In genomic region chr17:76714822-76715461, GRCh38 we compare ENCODE assay signal across 8 cellular contexts. TPM values are rescaled to one million over a fixed set of nuclear protein-coding genes. Genes with fewer than 3 reads are reported as not detected.
DNase-seq lines count a peak whose midpoint lies in the region; ATAC-seq and TF ChIP-seq lines count a peak whose summit lies in the region.

No MANE protein-coding gene starts in this region.

- H3K4me3 ChIP-seq in BLaER1 treated with 17β-estradiol and CSF1 and Interleukin-3, amounts not matched to agents 10 nM and 100 nM = peak overlapping the region in 1 of 10 experiments; percentile 26; a peak in 1 of 20 replicates
- no peak overlapping the region for H3K4me3 ChIP-seq in body of pancreas
- no peak overlapping the region for H3K4me3 ChIP-seq in kidney epithelial cell (ENCODE audit: low read depth, low read length)

- peak overlapping the region in 10 of 11 experiments; percentile 39 to 83 (median 76); a peak in 19 of 22 replicates for H3K27ac ChIP-seq in BLaER1 treated with 17β-estradiol and CSF1 and Interleukin-3, amounts not matched to agents 10 nM and 100 nM
- H3K27ac ChIP-seq in body of pancreas = peak overlapping the region in 2 of 4 donors; percentile 7 to 60

- H3K36me3 ChIP-seq in BLaER1 treated with 17β-estradiol and CSF1 and Interleukin-3, amounts not matched to agents 10 nM and 100 nM = peaks cover 53 to 70% (median 66%) of the 10 kb centered on the region in 11 experiments
- H3K36me3 ChIP-seq in body of pancreas (replicated peaks in 1 of 2; ENCODE audit: insufficient read depth in 1 of 2, low read depth in 2 of 2) = peaks cover 11 to 35% of the 10 kb centered on the region in 2 donors
- H3K36me3 ChIP-seq in kidney epithelial cell (ENCODE audit: control insufficient read depth, insufficient read depth, low read length) = peaks cover 1% of the 10 kb centered on the region

- H4K20me1 ChIP-seq in BLaER1 treated with 17β-estradiol and CSF1 and Interleukin-3, amounts not matched to agents 10 nM and 100 nM = peaks cover 0 to 89% (median 36%) of the 10 kb centered on the region in 11 experiments; a peak in 19 of 22 replicates

- ATAC-seq in body of pancreas (no peak), esophagus mucosa (no peak)

- H3K4me2 ChIP-seq in BLaER1 treated with 17β-estradiol and CSF1 and Interleukin-3, amounts not matched to agents 10 nM and 100 nM = peak overlapping the region; percentile 71 to 89 (median 77)

- WGBS in body of pancreas, 2 donors = 24 to 28% methylated on average over 4 of the region's 4 CpGs

- H3K27me3 ChIP-seq in BLaER1 treated with 17β-estradiol and CSF1 and Interleukin-3, amounts not matched to agents 10 nM and 100 nM = no peaks in the 10 kb centered on the region
- H3K27me3 ChIP-seq in body of pancreas (no peaks in the 10 kb centered on the region), kidney epithelial cell (ENCODE audit: control insufficient read depth, insufficient read depth, low read length) (no peaks in the 10 kb centered on the region)

- H3K9me3 ChIP-seq in BLaER1 treated with 17β-estradiol and CSF1 and Interleukin-3, amounts not matched to agents 10 nM and 100 nM (replicated peaks in 1 of 11) = no peaks in the 10 kb centered on the region
- H3K9me3 ChIP-seq in body of pancreas = no peaks in the 10 kb centered on the region

- DNase-seq in HuH-7 (ENCODE audit: low spot score) = peak; percentile 56
- DNase-seq in UCSD-AML1 (lab: John Stamatoyannopoulos, UW; ENCODE audit: unreplicated experiment) = peak; percentile 54
- DNase-seq in body of pancreas = peak; percentile 59 to 80 (median 70)
- DNase-seq in kidney epithelial cell (ENCODE audit: low read depth) = no peak
- DNase-seq in stimulated activated CD4-positive, alpha-beta T cell treated with anti-CD3 and anti-CD28 coated beads, Interleukin-2, amount 100 ng/mL, for 48 hours = peak; percentile 78 to 82
- DNase-seq in NCI-H524 treated with DMSO at 0.1 percent for 48 hours (lab: John Stamatoyannopoulos, UW) = no peak

- H3K4me1 ChIP-seq in BLaER1 treated with 17β-estradiol and CSF1 and Interleukin-3, amounts not matched to agents 10 nM and 100 nM = peaks cover 43 to 71% (median 61%) of the 10 kb centered on the region in 10 experiments
- peaks cover 25% of the 10 kb centered on the region for H3K4me1 ChIP-seq in body of pancreas

- intact Hi-C loops in body of pancreas (cut with DNase I) = loop anchor here (10.0 kb wide), 1 partner anchor 190 kb away; no protein-coding TSS in a partner anchor

- TF ChIP-seq POLR2A in body of pancreas (IDR thresholded peaks at IDR 0.05) = no peak

- TF ChIP-seq CTCF in body of pancreas (IDR thresholded peaks at IDR 0.05) = peak; percentile 60 to 90 (median 70)
- TF ChIP-seq CTCF in kidney epithelial cell (IDR thresholded peaks at IDR 0.05; ENCODE audit: insufficient read depth, low read length, poor library complexity, severe bottlenecking) = peak; percentile 76

- H3K9ac ChIP-seq in BLaER1 treated with 17β-estradiol and CSF1 and Interleukin-3, amounts not matched to agents 10 nM and 100 nM = peak overlapping the region; percentile 6 to 70 (median 59); a peak in 18 of 22 replicates

RNA-seq across cellular contexts. Expression of gene MXRA7, which starts 4.2 kb away (rescaled TPM):
- total RNA-seq in body of pancreas (10 to 100 TPM; 71.9 to 87.4 TPM), kidney epithelial cell (110 and 142 TPM in 2 replicates), esophagus mucosa (32.3 TPM)

RNA-seq across cellular contexts. Expression of gene JMJD6, which starts 11.5 kb away (rescaled TPM):
- total RNA-seq in body of pancreas (10 to 100 TPM; 15.2 to 20.0 TPM), kidney epithelial cell (21.4 and 25.8 TPM in 2 replicates), esophagus mucosa (11.0 TPM)

RNA-seq across cellular contexts. Expression of gene METTL23, which starts 11.7 kb away (rescaled TPM):
- total RNA-seq in body of pancreas = 10 to 100 TPM; 25.9 to 44.2 TPM
- 32.8 TPM in 2 replicates for total RNA-seq in kidney epithelial cell
- 17.8 TPM for total RNA-seq in esophagus mucosa

RNA-seq across cellular contexts. Expression of gene SRSF2, which starts 22.2 kb away (rescaled TPM):
- total RNA-seq in body of pancreas = 100 to 1,000 TPM; 258 to 301 TPM
- total RNA-seq in kidney epithelial cell = 185 and 217 TPM in 2 replicates
- 162 TPM for total RNA-seq in esophagus mucosa

RNA-seq across cellular contexts. Expression of gene MFSD11, which starts 23.0 kb away (rescaled TPM):
- total RNA-seq in body of pancreas (10 to 100 TPM in 1 of 2 donors, 1 to 10 TPM in 1; 7.6 to 16.6 TPM), kidney epithelial cell (17.5 and 21.2 TPM in 2 replicates), esophagus mucosa (22.6 TPM)

Comparison
In these comparisons a context has a peak if more than half of its experiments do, and no peak if none do; other contexts are left out.
1. DNase-seq: peak in HuH-7 (single experiment), UCSD-AML1 (single experiment), body of pancreas (4 of 4) and stimulated activated CD4-positive, alpha-beta T cell treated with anti-CD3 and anti-CD28 coated beads, Interleukin-2, amount 100 ng/mL, for 48 hours (2 of 2); none in kidney epithelial cell (single experiment) and NCI-H524 treated with DMSO at 0.1 percent for 48 hours (single experiment).